Comparison of ENCODE assay signal across 10 cellular contexts in genomic region chr7:17142831-17143541, GRCh38.
DNase-seq lines count a peak whose midpoint lies in the region; ATAC-seq and TF ChIP-seq lines count a peak whose summit lies in the region.
"Had no signal": no experiment of that assay in that cellular context is flagged by ENCODE, and none has a peak within 500 bp of the region (broad histone marks: within the 10 kb centered on the region; RNA-seq: fewer than 3 reads in every experiment).

No MANE protein-coding gene starts in this region.

- H3K4me1 ChIP-seq in Panc1 (ENCODE audit: control insufficient read depth, insufficient read depth, low read length) = peaks cover 5% of the 10 kb centered on the region; the same call in 1 of the 2 replicates
- H3K4me1 ChIP-seq in effector memory CD4-positive, alpha-beta T cell (ENCODE audit: control insufficient read depth, insufficient read depth, low read length, poor library complexity, severe bottlenecking) = peaks cover 36% of the 10 kb centered on the region
- H3K4me1 ChIP-seq in parathyroid adenoma = no peaks in the 10 kb centered on the region

- DNase-seq in GM03348 (ENCODE audit: low spot score) = peak; percentile 13
- DNase-seq in Panc1 (ENCODE audit: low read depth, low spot score) = no peak
- DNase-seq in effector memory CD4-positive, alpha-beta T cell = no peak
- DNase-seq in NCI-H2029 (lab: John Stamatoyannopoulos, UW) = no peak
- no peak for DNase-seq in cerebellum (ENCODE audit: low spot score)
- DNase-seq in COLO668 (lab: John Stamatoyannopoulos, UW; ENCODE audit: unreplicated experiment) = no peak
- DNase-seq: NCI-H2227 treated with DMSO at 0.1 percent for 48 hours had no signal

- no TSS peak for BruUV-seq in Panc1 (replicated peaks; lab: Mats Ljungman, UMichigan)

- POLR2A ChIA-PET in Panc1 (lab: Charles Lee) = no interaction called here

- no peak for TF ChIP-seq CTCF in Panc1 (IDR thresholded peaks at IDR 0.05)
- no peak for TF ChIP-seq CTCF in parathyroid adenoma (IDR thresholded peaks at IDR 0.05)

- intact Hi-C loops in Panc1 (cut with micrococcal nuclease; ENCODE audit: unreplicated experiment) = no loop called here

- H3K4me3 ChIP-seq in Panc1 (ENCODE audit: low read depth in 2 of 2, low read length in 2 of 2) (peak overlapping the region; percentile 22 to 25; a peak in 2 of 4 replicates), parathyroid adenoma (ENCODE audit: low read depth, low read length) (peak overlapping the region; percentile 10)
- H3K4me3 ChIP-seq in effector memory CD4-positive, alpha-beta T cell (ENCODE audit: insufficient read depth, low read depth, low read length, poor library complexity, severe bottlenecking) = peak overlapping the region; percentile 35
- H3K4me3 ChIP-seq: GM12878 had no signal

- H3K9me3 ChIP-seq in Panc1 (ENCODE audit: control insufficient read depth, insufficient read depth, low read depth, low read length) = no peaks in the 10 kb centered on the region
- no peaks in the 10 kb centered on the region for H3K9me3 ChIP-seq in effector memory CD4-positive, alpha-beta T cell (ENCODE audit: control insufficient read depth, low read length)
- no peaks in the 10 kb centered on the region for H3K9me3 ChIP-seq in parathyroid adenoma (ENCODE audit: control insufficient read depth, low read length)

- H2AFZ ChIP-seq in parathyroid adenoma = no peak overlapping the region

- H3K9ac ChIP-seq in parathyroid adenoma = no peak overlapping the region

- no peaks in the 10 kb centered on the region for H3K79me2 ChIP-seq in parathyroid adenoma

- in situ Hi-C loops in Panc1 (cut with HindIII; ENCODE audit: low pct_unique_long_range_greater_than_20kb, low sequenced_read_pairs) = no loop called here

- H3K27me3 ChIP-seq in Panc1 (ENCODE audit: control insufficient read depth, insufficient read depth, low read length) = no peaks in the 10 kb centered on the region
- no peaks in the 10 kb centered on the region for H3K27me3 ChIP-seq in effector memory CD4-positive, alpha-beta T cell (replicated peaks; ENCODE audit: control insufficient read depth, insufficient read depth, low read length, poor library complexity, severe bottlenecking)
- no peaks in the 10 kb centered on the region for H3K27me3 ChIP-seq in parathyroid adenoma (ENCODE audit: control insufficient read depth, insufficient read depth, low read length)

- H3K4me2 ChIP-seq in parathyroid adenoma (ENCODE audit: low read length) = no peak overlapping the region

- no peaks in the 10 kb centered on the region for H3K36me3 ChIP-seq in Panc1 (ENCODE audit: control insufficient read depth, insufficient read depth, low read length)
- H3K36me3 ChIP-seq in effector memory CD4-positive, alpha-beta T cell (ENCODE audit: control insufficient read depth, insufficient read depth, low read length) = no peaks in the 10 kb centered on the region
- no peaks in the 10 kb centered on the region for H3K36me3 ChIP-seq in parathyroid adenoma (ENCODE audit: control insufficient read depth, insufficient read depth, low read length)

- CTCF ChIA-PET in Panc1 (lab: Charles Lee) = no interaction called here

- H3K27ac ChIP-seq in Panc1 (ENCODE audit: low read length) (peak overlapping the region; percentile 66; the same call in 1 of the 2 replicates), parathyroid adenoma (no peak overlapping the region)
- H3K27ac ChIP-seq in effector memory CD4-positive, alpha-beta T cell (ENCODE audit: insufficient read depth, low read length, poor library complexity, severe bottlenecking) = peak overlapping the region; percentile 26

- no peak for ATAC-seq in Panc1
- ATAC-seq in GM19328 (IDR thresholded peaks at IDR 0.05; ENCODE audit: unreplicated experiment) = no peak
